8 cellular contexts compared by ENCODE assay signal in the genomic region with DNA sequence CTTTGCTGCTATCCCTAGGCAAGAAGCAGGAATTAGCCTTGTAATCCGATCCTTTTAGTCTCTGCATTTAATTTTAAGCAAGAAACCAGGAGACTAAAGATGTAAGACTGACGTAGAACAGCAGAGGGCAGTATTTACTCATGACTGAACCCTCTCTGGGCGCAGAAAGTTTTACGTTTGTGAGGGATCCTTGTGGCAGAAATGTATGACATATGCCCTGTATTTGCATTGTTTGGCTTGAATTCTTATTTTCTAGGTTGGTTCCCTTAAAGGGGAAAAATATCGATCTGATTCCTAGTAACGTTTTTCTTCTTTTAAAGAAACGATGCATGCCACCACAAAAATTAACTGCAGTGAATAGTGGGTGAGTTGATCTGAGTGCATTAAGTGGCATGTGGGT. TPM values are rescaled to one million over a fixed set of nuclear protein-coding genes. Genes with fewer than 3 reads are reported as not detected.
A peak's percentile ranks its signal among the peaks of the same experiment; 100 is the strongest.
DNase-seq lines count a peak whose midpoint lies in the region; ATAC-seq and TF ChIP-seq lines count a peak whose summit lies in the region.

No MANE protein-coding gene starts in this region.

- ATAC-seq in HG02571 (IDR thresholded peaks at IDR 0.05; ENCODE audit: unreplicated experiment), result peak; percentile 50

- H3K4me3 ChIP-seq in AG04449 (ENCODE audit: low read depth, low read length), result no peak overlapping the region
- no peak overlapping the region for H3K4me3 ChIP-seq in colonic mucosa
- H3K4me3 ChIP-seq in uterus, result no peak overlapping the region

- H3K4me1 ChIP-seq in colonic mucosa (no peaks in the 10 kb centered on the region), uterus (no peaks in the 10 kb centered on the region)

- CTCF ChIA-PET in AG04449 (lab: Yijun Ruan, JAX), result interaction anchor here (0.6 to 2.5 kb wide), 35 partner anchors 8 to 1295 kb away, joined by 3 to 13 read pairs (median 3); no protein-coding TSS in a partner anchor
- CTCF ChIA-PET in GM10248 (lab: Yijun Ruan, JAX), result interaction anchor here (0.6 to 1.6 kb wide), 12 partner anchors 8 to 1290 kb away, joined by 3 to 14 read pairs (median 4); no protein-coding TSS in a partner anchor
- CTCF ChIA-PET in RWPE1 (lab: Yijun Ruan, JAX), result interaction anchor here (0.6 to 1.6 kb wide), 15 partner anchors 10 to 1630 kb away, joined by 3 to 10 read pairs (median 4); no protein-coding TSS in a partner anchor

- POLR2A ChIA-PET in AG04449 (lab: Yijun Ruan, JAX) (interaction anchor here (0.5 to 0.7 kb wide), 3 partner anchors 11 to 1283 kb away, joined by 3 read pairs; no protein-coding TSS in a partner anchor), GM10248 (lab: Yijun Ruan, JAX) (no interaction called here), RWPE1 (lab: Yijun Ruan, JAX; ENCODE audit: low non-redundant PET) (no interaction called here)

- TF ChIP-seq CTCF in AG04449 (IDR thresholded peaks at IDR 0.05; ENCODE audit: insufficient read depth, low read length, missing control alignments) (peak; percentile 73), GM10248 (IDR thresholded peaks at IDR 0.05; ENCODE audit: control extremely low read depth, extremely low read depth, low read depth, missing control alignments) (peak; percentile 78), RWPE1 (conservative IDR thresholded peaks at IDR 0.05; ENCODE audit: low read depth) (peak; percentile 79), colonic mucosa (IDR thresholded peaks at IDR 0.05) (peak; percentile 76), uterus (IDR thresholded peaks at IDR 0.05) (peak; percentile 69 to 89 (median 85))

- H3K9ac ChIP-seq in colonic mucosa (ENCODE audit: low read depth in 2 of 2, low read length in 2 of 2), result no peak overlapping the region

- TF ChIP-seq POLR2A in uterus (IDR thresholded peaks at IDR 0.05), result no peak

- H3K27me3 ChIP-seq in colonic mucosa (peaks cover 14% of the 10 kb centered on the region), uterus (no peaks in the 10 kb centered on the region)

- intact Hi-C loops in colonic mucosa (cut with DNase I) (loop anchor here (5.0 to 10.0 kb wide), 2 partner anchors 424 to 1291 kb away; no protein-coding TSS in a partner anchor), uterus (cut with DNase I; ENCODE audit: low total_unique reads) (no loop called here)

- H3K36me3 ChIP-seq in colonic mucosa (no peaks in the 10 kb centered on the region), uterus (no peaks in the 10 kb centered on the region)

- no peak overlapping the region for H3K27ac ChIP-seq in RWPE1
- H3K27ac ChIP-seq in colonic mucosa, result no peak overlapping the region
- H3K27ac ChIP-seq in uterus, result peak overlapping the region in 1 of 2 donors; percentile 93

- DNase-seq in AG04449 (ENCODE audit: low read depth, low spot score) (peak; percentile 68), GM10248 (ENCODE audit: extremely low spot score) (peak; percentile 50), NAMALWA (ENCODE audit: low spot score) (peak; percentile 80), RWPE1 (ENCODE audit: low spot score) (peak; percentile 57), colonic mucosa (peak; percentile 48), medulla oblongata (ENCODE audit: extremely low spot score) (peak; percentile 93), uterus (peak; percentile 17 to 50)

- H3K9me3 ChIP-seq in colonic mucosa (no peaks in the 10 kb centered on the region), uterus (no peaks in the 10 kb centered on the region)

RNA-seq across cellular contexts. Expression of a gene that starts 1.3 kb away (rescaled TPM):
- total RNA-seq in colonic mucosa, result 1 to 10 TPM; 1.5 to 4.3 TPM
- total RNA-seq in uterus, result 100 to 1,000 TPM in 1 of 4 donors, 10 to 100 TPM in 3; 12.6 to 112 (median 20.4) TPM

Comparison
In these comparisons a context has a peak if more than half of its experiments do, and no peak if none do; other contexts are left out.
1. DNase-seq: peak in every context shown above with its lines; median percentile 93 in medulla oblongata; 80 in NAMALWA; 68 in AG04449; 57 in RWPE1; 50 in GM10248; 48 in colonic mucosa; 34 in uterus.